ENCODE assay signal across 21 cellular contexts in genomic region chr6:40172272-40172671, GRCh38.
A peak's percentile ranks its signal among the peaks of the same experiment; 100 is the strongest.
DNase-seq lines count a peak whose midpoint lies in the region; ATAC-seq, FAIRE-seq and TF ChIP-seq lines count a peak whose summit lies in the region.
"Had no signal": no experiment of that assay in that cellular context is flagged by ENCODE, and none has a peak within 500 bp of the region (broad histone marks: within the 10 kb centered on the region; RNA-seq: fewer than 3 reads in every experiment).

No MANE protein-coding gene starts in this region.

- no peak for TF ChIP-seq CTCF in HepG2 (CRISPR knock-in tag; IDR thresholded peaks at IDR 0.05)
- TF ChIP-seq CTCF in right lobe of liver (IDR thresholded peaks at IDR 0.05), result no peak
- TF ChIP-seq CTCF in H1 (IDR thresholded peaks at IDR 0.05; ENCODE audit: control extremely low read depth in 1 of 3, insufficient read depth in 1 of 3, low read depth in 1 of 3, low read length in 3 of 3), result no peak
- no peak for TF ChIP-seq CTCF in esophagus squamous epithelium (IDR thresholded peaks at IDR 0.05)

- H3K79me2 ChIP-seq in HepG2 (ENCODE audit: insufficient read depth, low read length), result no peaks in the 10 kb centered on the region
- no peaks in the 10 kb centered on the region for H3K79me2 ChIP-seq in H1 (ENCODE audit: control insufficient read depth in 1 of 2, insufficient read depth in 2 of 2, low read length in 2 of 2)

- H3K27me3 ChIP-seq in HepG2 (ENCODE audit: control insufficient read depth in 1 of 2, insufficient read depth in 2 of 2, low read length in 2 of 2) (no peaks in the 10 kb centered on the region), right lobe of liver (no peaks in the 10 kb centered on the region), H1 (replicated peaks in 1 of 4; ENCODE audit: control insufficient read depth in 3 of 4, extremely low read depth in 1 of 4, insufficient read depth in 3 of 4, low read length in 3 of 4) (no peaks in the 10 kb centered on the region), esophagus squamous epithelium (no peaks in the 10 kb centered on the region)
- H3K27me3 ChIP-seq: BLaER1 treated with 17β-estradiol and CSF1 and Interleukin-3, amounts not matched to agents 10 nM and 100 nM had no signal

- TF ChIP-seq RAD21 in HepG2 (CRISPR knock-in tag; IDR thresholded peaks at IDR 0.05), result no peak
- TF ChIP-seq RAD21 in H1 (IDR thresholded peaks at IDR 0.05 in 1 of 2, conservative IDR thresholded peaks at IDR 0.05 in 1 of 2; ENCODE audit: low read depth in 2 of 2, low read length in 2 of 2), result no peak

- no peaks in the 10 kb centered on the region for H3K4me1 ChIP-seq in HepG2 (ENCODE audit: insufficient read depth, low read length)
- H3K4me1 ChIP-seq in right lobe of liver, result no peaks in the 10 kb centered on the region
- H3K4me1 ChIP-seq in H1 (replicated peaks in 1 of 4; ENCODE audit: control insufficient read depth in 3 of 4, insufficient read depth in 4 of 4, low read length in 3 of 4), result peaks cover 0 to 3% (median 1%) of the 10 kb centered on the region in 4 experiments; a peak in 2 of 7 replicates
- H3K4me1 ChIP-seq in esophagus squamous epithelium, result peaks cover 2 to 26% (median 5%) of the 10 kb centered on the region in 3 donors
- H3K4me1 ChIP-seq: A549; BLaER1 treated with 17β-estradiol and CSF1 and Interleukin-3, amounts not matched to agents 10 nM and 100 nM; Caco-2 had no signal

- H3K4me3 ChIP-seq in HepG2 (replicated peaks in 1 of 3; ENCODE audit: insufficient read depth in 1 of 3, low read depth in 2 of 3, low read length in 3 of 3), result no peak overlapping the region
- no peak overlapping the region for H3K4me3 ChIP-seq in right lobe of liver
- no peak overlapping the region for H3K4me3 ChIP-seq in H1 (ENCODE audit: extremely low read depth in 1 of 4, insufficient read depth in 2 of 4, low read depth in 3 of 4, low read length in 4 of 4)
- H3K4me3 ChIP-seq in esophagus squamous epithelium, result no peak overlapping the region
- H3K4me3 ChIP-seq: A549; BLaER1 treated with 17β-estradiol and CSF1 and Interleukin-3, amounts not matched to agents 10 nM and 100 nM had no signal

- H3K56ac ChIP-seq in H1 (replicated peaks; ENCODE audit: insufficient read length, low read depth, low read length), result no peak overlapping the region

- no peak overlapping the region for H3K4ac ChIP-seq in H1 (replicated peaks; ENCODE audit: insufficient read length, low read depth, low read length)

- FAIRE-seq in HepG2 (lab: Jason Lieb, UNC) (no peak), H1 (lab: Jason Lieb, UNC) (no peak)
- FAIRE-seq: A549, D721Med, G401.6, GM12891, GM19239 had no signal

- H3K9me3 ChIP-seq in HepG2 (ENCODE audit: low read length), result peaks cover 19% of the 10 kb centered on the region; the same call in 1 of the 2 replicates
- H3K9me3 ChIP-seq in right lobe of liver, result no peaks in the 10 kb centered on the region
- H3K9me3 ChIP-seq in H1 (ENCODE audit: insufficient read depth in 2 of 2, low read depth in 1 of 2, low read length in 1 of 2), result no peaks in the 10 kb centered on the region; a peak in 1 of 4 replicates
- H3K9me3 ChIP-seq in esophagus squamous epithelium, result no peaks in the 10 kb centered on the region
- H3K9me3 ChIP-seq: A549, Caco-2 had no signal

- no peak overlapping the region for H4K8ac ChIP-seq in H1 (ENCODE audit: extremely low read depth, insufficient read depth, low read length)

- H3K79me1 ChIP-seq in H1 (ENCODE audit: low read depth, low read length), result no peaks in the 10 kb centered on the region

- H4K20me1 ChIP-seq in HepG2 (ENCODE audit: insufficient read depth, low read length) (no peaks in the 10 kb centered on the region), H1 (replicated peaks in 1 of 2; ENCODE audit: control insufficient read depth in 1 of 2, insufficient read depth in 2 of 2, low read length in 2 of 2) (no peaks in the 10 kb centered on the region)
- H4K20me1 ChIP-seq: BLaER1 treated with 17β-estradiol and CSF1 and Interleukin-3, amounts not matched to agents 10 nM and 100 nM had no signal

- in situ Hi-C loops in HepG2 (cut with HindIII; ENCODE audit: extremely low pct_ligation_motif_present, low pct_unique_long_range_greater_than_20kb), result no loop called here

- DNase-seq in HepG2 (ENCODE audit: low spot score), result no peak
- no peak for DNase-seq in right lobe of liver
- DNase-seq in H1 (ENCODE audit: low read depth in 1 of 2, low spot score in 2 of 2), result no peak
- DNase-seq in esophagus squamous epithelium (lab: John Stamatoyannopoulos, UW), result no peak
- no peak for DNase-seq in NAMALWA (ENCODE audit: low spot score)
- DNase-seq in NCI-H2081 (lab: John Stamatoyannopoulos, UW), result no peak
- DNase-seq: AML-193; Caco-2; Calu3; CD4-positive, alpha-beta T cell; CD8-positive, alpha-beta T cell; DMS79 treated with DMSO at 0.1 percent for 48 hours; GF-D8 had no signal

- WGBS in HepG2 (ENCODE audit: low lambda C conversion rate), result 26% methylated on average over 3 of the region's 3 CpGs
- WGBS in right lobe of liver (ENCODE audit: insufficient coverage, low coverage, low lambda C conversion rate, missing lambda C conversion rate), result 83% methylated on average over 3 of the region's 3 CpGs
- WGBS in H1 (ENCODE audit: extremely low coverage in 1 of 2, insufficient coverage in 1 of 2, insufficient read length in 1 of 2, insufficient replicate concordance in 2 of 2, low coverage in 1 of 2, low lambda C conversion rate in 2 of 2, missing lambda C conversion rate in 1 of 2), 2 experiments, result 92% methylated on average over 3 of the region's 3 CpGs; no CpG with 5 or more reads in 1 of the 2 experiments
- 91 to 94% methylated on average over 3 of the region's 3 CpGs for WGBS in esophagus squamous epithelium, 2 donors

- H3K27ac ChIP-seq in HepG2 (ENCODE audit: extremely low read length, insufficient read depth, low read length) (no peak overlapping the region), right lobe of liver (no peak overlapping the region), H1 (ENCODE audit: low read depth, low read length) (no peak overlapping the region), esophagus squamous epithelium (peak overlapping the region in 3 of 4 donors; percentile 37 to 57 (median 54))
- H3K27ac ChIP-seq: 22Rv1; A549; BLaER1 treated with 17β-estradiol and CSF1 and Interleukin-3, amounts not matched to agents 10 nM and 100 nM; C4-2B had no signal

- H3K36me3 ChIP-seq in HepG2 (replicated peaks in 1 of 2; ENCODE audit: control insufficient read depth in 1 of 2, insufficient read depth in 2 of 2, low read length in 2 of 2) (no peaks in the 10 kb centered on the region), right lobe of liver (no peaks in the 10 kb centered on the region), H1 (ENCODE audit: control insufficient read depth in 2 of 4, insufficient read depth in 4 of 4, low read length in 3 of 4) (no peaks in the 10 kb centered on the region; a peak in 1 of 8 replicates), esophagus squamous epithelium (no peaks in the 10 kb centered on the region)
- H3K36me3 ChIP-seq: BLaER1 treated with 17β-estradiol and CSF1 and Interleukin-3, amounts not matched to agents 10 nM and 100 nM had no signal

- H3K14ac ChIP-seq in H1 (ENCODE audit: insufficient read length), result no peak overlapping the region

- H2BK20ac ChIP-seq in H1 (ENCODE audit: low read length), result no peak overlapping the region

- no peak overlapping the region for H2AFZ ChIP-seq in HepG2 (ENCODE audit: low read length)
- no peak overlapping the region for H2AFZ ChIP-seq in H1 (ENCODE audit: low read length)

- H3K23ac ChIP-seq in H1 (ENCODE audit: insufficient read length), result no peak overlapping the region

- H3K23me2 ChIP-seq in H1 (ENCODE audit: low read depth, low read length), result no peaks in the 10 kb centered on the region; the same call in 1 of the 2 replicates

- H2BK120ac ChIP-seq in H1 (replicated peaks; ENCODE audit: low read depth, low read length), result no peak overlapping the region

- H2BK12ac ChIP-seq in H1 (ENCODE audit: low read depth, low read length), result no peak overlapping the region

- ATAC-seq in HepG2 (no peak), right lobe of liver (no peak)
- ATAC-seq: A549; CD8-positive, alpha-beta T cell had no signal

- POLR2A ChIA-PET in HepG2 (lab: Yijun Ruan, JAX) (no interaction called here), H1 (lab: Charles Lee; ENCODE audit: partially characterized antibody) (interaction anchor here (0.6 kb wide), 1 partner anchor 893 kb away, joined by 3 read pairs; no protein-coding TSS in a partner anchor)

- no peak overlapping the region for H2AK5ac ChIP-seq in H1 (ENCODE audit: low read depth, low read length)

- TF ChIP-seq POLR2A in HepG2 (IDR thresholded peaks at IDR 0.05; ENCODE audit: insufficient read depth in 1 of 2, low read depth in 2 of 2, low read length in 2 of 2) (no peak), right lobe of liver (IDR thresholded peaks at IDR 0.05) (no peak), H1 (IDR thresholded peaks at IDR 0.05; ENCODE audit: control extremely low read depth in 1 of 2, low read depth in 2 of 2, low read length in 2 of 2) (no peak), esophagus squamous epithelium (IDR thresholded peaks at IDR 0.05) (no peak)

- no peak overlapping the region for H2BK5ac ChIP-seq in H1 (ENCODE audit: low read depth, low read length)

- H3K4me2 ChIP-seq in HepG2 (ENCODE audit: low read depth, low read length), result no peak overlapping the region
- no peak overlapping the region for H3K4me2 ChIP-seq in H1 (ENCODE audit: insufficient read depth in 1 of 2, low read depth in 2 of 2, low read length in 2 of 2)
- H3K4me2 ChIP-seq: A549; BLaER1 treated with 17β-estradiol and CSF1 and Interleukin-3, amounts not matched to agents 10 nM and 100 nM had no signal

- intact Hi-C loops in HepG2 (cut with micrococcal nuclease; ENCODE audit: unreplicated experiment) (no loop called here), right lobe of liver (cut with DNase I) (no loop called here), esophagus squamous epithelium (cut with DNase I) (no loop called here)

- H3K9ac ChIP-seq in HepG2 (ENCODE audit: insufficient read depth, low read depth, low read length) (no peak overlapping the region), H1 (replicated peaks in 1 of 4; ENCODE audit: extremely low read depth in 1 of 4, low read depth in 3 of 4, low read length in 3 of 4) (no peak overlapping the region)
- H3K9ac ChIP-seq: BLaER1 treated with 17β-estradiol and CSF1 and Interleukin-3, amounts not matched to agents 10 nM and 100 nM had no signal

- no peak overlapping the region for H4K5ac ChIP-seq in H1 (ENCODE audit: insufficient read length, low read depth, low read length)

- no TSS peak for BruUV-seq in HepG2 (replicated peaks; lab: Mats Ljungman, UMichigan)

- TF ChIP-seq EP300 in HepG2 (IDR thresholded peaks at IDR 0.05; ENCODE audit: low read depth in 2 of 2, low read length in 2 of 2) (no peak), HepG2 (CRISPR knock-in tag; IDR thresholded peaks at IDR 0.05; ENCODE audit: borderline replicate concordance) (no peak), H1 (IDR thresholded peaks at IDR 0.05; ENCODE audit: borderline replicate concordance in 1 of 2, low read depth in 2 of 2, low read length in 2 of 2) (no peak)

- CTCF ChIA-PET in HepG2 (lab: Yijun Ruan, JAX; ENCODE audit: low intra/inter-chr PET ratio, low total read pairs), result no interaction called here
- CTCF ChIA-PET in H1 (lab: Charles Lee; ENCODE audit: partially characterized antibody), result no interaction called here

- H3K18ac ChIP-seq in H1 (ENCODE audit: extremely low read depth, low read length), result no peak overlapping the region

- peak overlapping the region; percentile 27 for H4K91ac ChIP-seq in H1 (replicated peaks; ENCODE audit: insufficient read length, low read length)

- H2BK15ac ChIP-seq in H1 (ENCODE audit: low read length), result no peak overlapping the region

Comparison
In these comparisons a context has a peak if more than half of its experiments do, and no peak if none do; other contexts are left out.
1. H3K27ac ChIP-seq: peak in esophagus squamous epithelium (3 of 4); none in HepG2 (single experiment), right lobe of liver (0 of 3) and H1 (single experiment).
2. Of the 41 proteins assayed by ChIP-seq in both HepG2 and H1: peak only in HepG2: CEBPB; only in H1: none; in both: none; in neither: 40.